In genomic region chr7:17266559-17266958, GRCh38 we compare ENCODE assay signal across 6 cellular contexts.
"Had no signal": no experiment of that assay in that cellular context is flagged by ENCODE, and none has a peak within 500 bp of the region (broad histone marks: within the 10 kb centered on the region; RNA-seq: fewer than 3 reads in every experiment).

No MANE protein-coding gene starts in this region.

- DNase-seq: GDM1, GF-D8 had no signal

- H3K4me3 ChIP-seq: GM12878 had no signal

- ATAC-seq: GM12878 had no signal

- FAIRE-seq: GM12878, GM12891, GM12892, GM19239 had no signal
